In the genomic region with DNA sequence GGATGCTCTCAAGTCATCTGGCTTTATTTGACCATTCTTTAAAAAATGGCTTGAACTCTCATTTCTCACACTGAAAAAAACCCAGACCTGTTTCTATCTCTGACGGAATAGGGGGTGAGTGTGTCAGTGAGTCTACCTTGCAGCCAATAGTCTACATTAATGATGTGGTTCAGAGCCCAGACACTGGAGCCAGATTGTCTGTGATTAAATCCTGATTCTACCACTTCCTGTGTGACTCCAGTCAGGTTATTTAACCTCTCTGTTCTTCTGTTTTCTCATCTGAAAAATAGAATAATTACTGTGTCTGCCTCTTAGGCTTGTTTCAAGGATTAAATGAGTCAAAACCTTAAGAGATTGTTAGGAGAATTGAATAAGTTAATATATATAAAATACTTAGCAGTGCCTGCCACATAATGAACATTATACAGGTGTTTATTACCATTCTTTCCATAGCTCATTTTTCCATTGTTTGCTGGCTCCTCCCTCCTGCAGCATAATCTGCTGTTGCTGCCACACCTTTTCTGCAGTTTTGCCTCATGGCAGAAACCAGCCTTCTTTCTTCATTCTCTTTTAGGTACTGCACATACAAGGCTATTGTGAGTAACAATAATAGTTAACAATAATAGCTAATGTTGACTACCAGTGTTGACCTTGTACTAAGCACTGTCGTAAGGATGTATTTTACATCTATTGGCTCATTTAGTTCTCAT, we compare ENCODE assay signal across 24 cellular contexts.
DNase-seq lines count a peak whose midpoint lies in the region; ATAC-seq and TF ChIP-seq lines count a peak whose summit lies in the region.
"Had no signal": no experiment of that assay in that cellular context is flagged by ENCODE, and none has a peak within 500 bp of the region (broad histone marks: within the 10 kb centered on the region; RNA-seq: fewer than 3 reads in every experiment).

No MANE protein-coding gene starts in this region.

- no peak overlapping the region for H3K27ac Mint-ChIP-seq in CD8-positive, alpha-beta T cell
- H3K27ac Mint-ChIP-seq in activated CD8-positive, alpha-beta T cell treated with anti-CD3 and anti-CD28 coated beads, Interleukin-2, amount 10 ng/mL, durations not matched to agents 7 days and 5 days, result no peak overlapping the region
- H3K27ac Mint-ChIP-seq: activated naive CD8-positive, alpha-beta T cell; stimulated activated naive B cell treated with anti-CD40 and anti-IgM and Interleukin-4, amounts not matched to agents 10 μg/mL and 1 μg/mL and 100 μg/mL, for 72 hours had no signal

- TF ChIP-seq CTCF in CD8-positive, alpha-beta T cell (IDR thresholded peaks at IDR 0.05), result no peak
- TF ChIP-seq CTCF in mucosa of descending colon (IDR thresholded peaks at IDR 0.05), result no peak

- H3K4me3 Mint-ChIP-seq in CD8-positive, alpha-beta T cell, result no peak overlapping the region
- H3K4me3 Mint-ChIP-seq in activated CD8-positive, alpha-beta T cell treated with anti-CD3 and anti-CD28 coated beads, Interleukin-2, amount 10 ng/mL, durations not matched to agents 7 days and 5 days, result no peak overlapping the region
- H3K4me3 Mint-ChIP-seq: activated naive CD8-positive, alpha-beta T cell; stimulated activated naive B cell treated with anti-CD40 and anti-IgM and Interleukin-4, amounts not matched to agents 10 μg/mL and 1 μg/mL and 100 μg/mL, for 72 hours had no signal

- POLR2A ChIA-PET in CD8-positive, alpha-beta T cell (lab: Charles Lee), result no interaction called here
- POLR2A ChIA-PET in activated CD8-positive, alpha-beta T cell treated with anti-CD3 and anti-CD28 coated beads, Interleukin-2, amount 10 ng/mL, durations not matched to agents 7 days and 5 days (lab: Charles Lee), result no interaction called here

- peaks cover 6% of the 10 kb centered on the region for H3K4me1 Mint-ChIP-seq in CD8-positive, alpha-beta T cell (ENCODE audit: low read depth)
- peaks cover 17% of the 10 kb centered on the region for H3K4me1 Mint-ChIP-seq in activated CD8-positive, alpha-beta T cell treated with anti-CD3 and anti-CD28 coated beads, Interleukin-2, amount 10 ng/mL, durations not matched to agents 7 days and 5 days (ENCODE audit: low read depth)
- H3K4me1 Mint-ChIP-seq: stimulated activated naive B cell treated with anti-CD40 and anti-IgM and Interleukin-4, amounts not matched to agents 10 μg/mL and 1 μg/mL and 100 μg/mL, for 72 hours had no signal

- H3K9me3 ChIP-seq in CD8-positive, alpha-beta T cell (ENCODE audit: low read length), result no peaks in the 10 kb centered on the region
- no peaks in the 10 kb centered on the region for H3K9me3 ChIP-seq in mucosa of descending colon
- H3K9me3 ChIP-seq: esophagus muscularis mucosa, lower lobe of right lung, prostate gland, thyroid gland had no signal

- CTCF ChIA-PET in CD8-positive, alpha-beta T cell (lab: Charles Lee), result no interaction called here
- CTCF ChIA-PET in activated CD8-positive, alpha-beta T cell treated with anti-CD3 and anti-CD28 coated beads, Interleukin-2, amount 10 ng/mL, durations not matched to agents 7 days and 5 days (lab: Charles Lee), result no interaction called here

- H3K27ac ChIP-seq in CD8-positive, alpha-beta T cell (ENCODE audit: low read depth, low read length), result no peak overlapping the region
- H3K27ac ChIP-seq: esophagus muscularis mucosa, HL-60, lower lobe of right lung, prostate gland, thyroid gland had no signal

- no peaks in the 10 kb centered on the region for H3K4me1 ChIP-seq in CD8-positive, alpha-beta T cell (ENCODE audit: insufficient read depth, low read length)
- peaks cover 7% of the 10 kb centered on the region for H3K4me1 ChIP-seq in mucosa of descending colon (ENCODE audit: low read depth)
- H3K4me1 ChIP-seq: esophagus muscularis mucosa, lower lobe of right lung, prostate gland, thyroid gland had no signal

- intact Hi-C loops in CD8-positive, alpha-beta T cell (cut with DNase I, micrococcal nuclease), result no loop called here
- intact Hi-C loops in mucosa of descending colon (cut with DNase I, micrococcal nuclease), result no loop called here

- no peaks in the 10 kb centered on the region for H3K36me3 Mint-ChIP-seq in CD8-positive, alpha-beta T cell
- peaks cover 3% of the 10 kb centered on the region for H3K36me3 Mint-ChIP-seq in activated CD8-positive, alpha-beta T cell treated with anti-CD3 and anti-CD28 coated beads, Interleukin-2, amount 10 ng/mL, durations not matched to agents 7 days and 5 days (ENCODE audit: low read depth)
- H3K36me3 Mint-ChIP-seq: activated naive CD8-positive, alpha-beta T cell; stimulated activated naive B cell treated with anti-CD40 and anti-IgM and Interleukin-4, amounts not matched to agents 10 μg/mL and 1 μg/mL and 100 μg/mL, for 72 hours had no signal

- H3K27me3 Mint-ChIP-seq in CD8-positive, alpha-beta T cell (ENCODE audit: low read depth), result no peaks in the 10 kb centered on the region
- H3K27me3 Mint-ChIP-seq in activated CD8-positive, alpha-beta T cell treated with anti-CD3 and anti-CD28 coated beads, Interleukin-2, amount 10 ng/mL, durations not matched to agents 7 days and 5 days (ENCODE audit: low read depth), result no peaks in the 10 kb centered on the region
- H3K27me3 Mint-ChIP-seq: activated naive CD8-positive, alpha-beta T cell had no signal

- H3K27me3 ChIP-seq in CD8-positive, alpha-beta T cell (ENCODE audit: insufficient read depth, low read length), result no peaks in the 10 kb centered on the region
- H3K27me3 ChIP-seq: esophagus muscularis mucosa, thyroid gland had no signal

- no peaks in the 10 kb centered on the region for H3K9me3 Mint-ChIP-seq in CD8-positive, alpha-beta T cell
- no peaks in the 10 kb centered on the region for H3K9me3 Mint-ChIP-seq in activated CD8-positive, alpha-beta T cell treated with anti-CD3 and anti-CD28 coated beads, Interleukin-2, amount 10 ng/mL, durations not matched to agents 7 days and 5 days (ENCODE audit: insufficient read depth)
- H3K9me3 Mint-ChIP-seq: stimulated activated naive B cell treated with anti-CD40 and anti-IgM and Interleukin-4, amounts not matched to agents 10 μg/mL and 1 μg/mL and 100 μg/mL, for 72 hours had no signal

- H3K36me3 ChIP-seq in CD8-positive, alpha-beta T cell (ENCODE audit: insufficient read depth, low read length), result no peaks in the 10 kb centered on the region
- H3K36me3 ChIP-seq in mucosa of descending colon (ENCODE audit: low read depth), result no peaks in the 10 kb centered on the region
- H3K36me3 ChIP-seq: esophagus muscularis mucosa, lower lobe of right lung, prostate gland, thyroid gland had no signal

- peak; percentile 97 for ATAC-seq in activated CD4-positive, CD25-positive, alpha-beta regulatory T cell treated with anti-CD3 and anti-CD28 coated beads, Interleukin-2, amount 50 U/mL, for 24 hours
- peak; percentile 76 for ATAC-seq in CD8-positive, alpha-beta T cell
- ATAC-seq in activated CD8-positive, alpha-beta T cell treated with anti-CD3 and anti-CD28 coated beads, Interleukin-2, amount 10 ng/mL, durations not matched to agents 7 days and 5 days, result peak; percentile 88
- ATAC-seq in mucosa of descending colon (peak; percentile 43), HG02852 (IDR thresholded peaks at IDR 0.05; ENCODE audit: unreplicated experiment) (no peak)
- ATAC-seq: HepG2; lower lobe of right lung; stimulated activated naive B cell treated with anti-CD40 and anti-IgM and Interleukin-4, amounts not matched to agents 10 μg/mL and 1 μg/mL and 100 μg/mL, for 72 hours had no signal

- no peak overlapping the region for H3K4me3 ChIP-seq in CD8-positive, alpha-beta T cell (ENCODE audit: low read depth, low read length)
- H3K4me3 ChIP-seq in mucosa of descending colon, result no peak overlapping the region
- H3K4me3 ChIP-seq: esophagus muscularis mucosa, lower lobe of right lung, prostate gland, thyroid gland had no signal

- no peak for DNase-seq in activated CD4-positive, CD25-positive, alpha-beta regulatory T cell treated with anti-CD3 and anti-CD28 coated beads, Interleukin-2, amount 50 U/mL, for 72 hours
- DNase-seq in CD8-positive, alpha-beta T cell, result peak in 1 of 7 experiments; percentile 24
- DNase-seq in activated CD8-positive, alpha-beta T cell treated with anti-CD3 and anti-CD28 coated beads, Interleukin-2, amount 10 ng/mL, durations not matched to agents 7 days and 5 days, result peak; percentile 49
- peak in 1 of 3 donors; percentile 48 for DNase-seq in mucosa of descending colon
- no peak for DNase-seq in DMS79 treated with DMSO at 0.1 percent for 48 hours (lab: John Stamatoyannopoulos, UW)
- no peak for DNase-seq in KG1 (lab: John Stamatoyannopoulos, UW)
- DNase-seq: 8988T; effector CD8-positive, alpha-beta T cell; lower lobe of right lung; NCI-H1105 treated with DMSO at 0.1 percent for 48 hours; NCI-H2081; NCI-H345; OCI-M1; SHP77 treated with DMSO at 0.1 percent for 48 hours; stimulated activated naive B cell treated with anti-CD40 and anti-IgM and Interleukin-4, amounts not matched to agents 10 μg/mL and 1 μg/mL and 100 μg/mL, for 72 hours; SW 1271; thyroid gland had no signal
